Comparison of ENCODE assay signal across 8 cellular contexts in the genomic region with DNA sequence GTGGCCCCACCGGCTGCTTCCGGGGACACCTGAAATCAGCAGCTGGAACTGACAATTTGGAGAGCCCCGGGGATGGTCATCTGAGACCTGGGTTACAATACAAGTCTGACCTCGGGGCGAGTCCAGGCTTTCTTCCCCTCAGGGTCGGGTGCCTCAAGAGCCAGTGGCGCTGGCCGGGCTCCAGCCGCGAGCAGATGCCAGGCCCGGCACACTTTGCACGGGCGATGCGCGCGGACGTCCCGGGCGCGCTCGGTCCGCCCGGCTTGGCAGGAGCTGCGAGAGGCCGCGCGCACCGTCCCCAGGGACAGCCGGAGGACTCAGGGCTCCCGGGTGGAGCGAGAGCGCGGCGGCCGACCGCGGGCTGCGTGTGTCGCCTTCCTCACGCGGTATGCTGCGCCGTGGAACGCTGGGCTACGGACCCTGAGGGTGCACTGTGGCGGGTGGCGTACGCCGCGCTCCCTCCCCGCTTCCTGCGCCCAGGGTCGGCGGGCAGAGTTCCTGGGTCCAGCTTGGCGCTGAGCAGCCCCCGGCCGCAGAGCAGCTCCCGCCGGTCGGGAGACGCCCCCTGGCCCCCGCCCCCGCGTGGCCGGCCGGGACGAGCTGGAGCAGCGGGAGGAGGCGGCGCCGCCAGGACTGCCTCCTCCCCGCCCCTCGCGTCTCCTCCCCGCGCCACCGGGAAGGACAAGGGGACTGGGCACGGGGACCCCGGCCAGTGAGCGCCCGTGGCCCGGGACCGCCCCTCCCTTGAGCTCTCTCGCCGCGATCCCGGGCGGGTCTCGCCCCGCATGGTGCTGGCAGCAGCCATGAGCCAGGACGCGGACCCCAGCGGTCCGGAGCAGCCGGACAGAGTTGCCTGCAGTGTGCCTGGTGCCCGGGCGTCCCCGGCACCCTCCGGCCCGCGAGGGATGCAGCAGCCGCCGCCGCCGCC. TPM values are rescaled to one million over a fixed set of nuclear protein-coding genes. Genes with fewer than 3 reads are reported as not detected.
DNase-seq lines count a peak whose midpoint lies in the region; ATAC-seq and TF ChIP-seq lines count a peak whose summit lies in the region.

RBM20 (plus strand) TSS at position 667 of the 928 bp plus-strand sequence; CDS start at position 786, 119 bp downstream.

- H3K4me1 ChIP-seq in NT2/D1 (ENCODE audit: insufficient read depth, insufficient read length): no peaks in the 10 kb centered on the region
- peaks cover 21% of the 10 kb centered on the region; the same call in 1 of the 2 replicates for H3K4me1 ChIP-seq in iPS-20b (ENCODE audit: insufficient read depth, low read length)
- H3K4me1 ChIP-seq in spleen: peaks cover 10 to 34% (median 22%) of the 10 kb centered on the region in 6 donors

- in situ Hi-C loops in astrocyte of the spinal cord (cut with HindIII; ENCODE audit: low sequenced_read_pairs): no loop called here

- intact Hi-C loops in spleen (cut with DNase I; ENCODE audit: low total_unique reads): no loop called here

- peaks cover 50% of the 10 kb centered on the region for H3K27me3 ChIP-seq in NT2/D1 (ENCODE audit: insufficient read depth, insufficient read length)
- peaks cover 60% of the 10 kb centered on the region for H3K27me3 ChIP-seq in iPS-20b (ENCODE audit: insufficient read depth, low read length)
- H3K27me3 ChIP-seq in spleen (replicated peaks in 1 of 7): peaks cover 8 to 97% (median 74%) of the 10 kb centered on the region in 7 donors

- peak within 1 kb of the TSS; percentile 76 for H3K9ac ChIP-seq in NT2/D1 (ENCODE audit: insufficient read length, low read depth)
- H3K9ac ChIP-seq in iPS-20b (ENCODE audit: low read depth, low read length): no peak within 1 kb of the TSS

- no peak for TF ChIP-seq POLR2A in spleen (IDR thresholded peaks at IDR 0.05)

- H3K9me3 ChIP-seq in NT2/D1 (ENCODE audit: insufficient read depth, low read length) (no peaks in the 10 kb centered on the region), iPS-20b (ENCODE audit: insufficient read depth, low read depth, low read length) (no peaks in the 10 kb centered on the region), spleen (no peaks in the 10 kb centered on the region)

- TF ChIP-seq CTCF in astrocyte of the spinal cord (IDR thresholded peaks at IDR 0.05; ENCODE audit: low read depth, low read length) (no peak), spleen (IDR thresholded peaks at IDR 0.05 in 8 of 11, conservative IDR thresholded peaks at IDR 0.05 in 3 of 11) (no peak)

- 0 to 1% (median 1%) methylated on average over 5 to 105 of the region's 105 CpGs for WGBS in spleen, 5 donors

- H3K36me3 ChIP-seq in NT2/D1 (ENCODE audit: insufficient read depth, insufficient read length, low read length): no peaks in the 10 kb centered on the region
- H3K36me3 ChIP-seq in iPS-20b (ENCODE audit: insufficient read depth, low read depth, low read length): no peaks in the 10 kb centered on the region
- H3K36me3 ChIP-seq in spleen: no peaks in the 10 kb centered on the region

- no peak for DNase-seq in activated CD4-positive, CD25-positive, alpha-beta regulatory T cell (lab: John Stamatoyannopoulos, UW)
- DNase-seq in NT2/D1 (ENCODE audit: low read depth, low spot score): no peak
- DNase-seq in astrocyte of the spinal cord (ENCODE audit: low read depth, low spot score): peak; percentile 21
- DNase-seq in spleen: peak; percentile 77
- no peak for DNase-seq in NCI-H1694 (lab: John Stamatoyannopoulos, UW)

- H3K27ac ChIP-seq in iPS-20b (ENCODE audit: low read length): no peak within 1 kb of the TSS
- H3K27ac ChIP-seq in spleen: no peak within 1 kb of the TSS

- H3K4me3 ChIP-seq in NT2/D1 (ENCODE audit: insufficient read length, low read depth) (peak within 1 kb of the TSS; percentile 66), astrocyte of the spinal cord (ENCODE audit: low read depth, low read length) (peak within 1 kb of the TSS; percentile 50), iPS-20b (ENCODE audit: low read length) (peak within 1 kb of the TSS; percentile 71), spleen (peak within 1 kb of the TSS; percentile 36 to 77 (median 54))

- peak; percentile 24 to 36 for ATAC-seq in activated CD4-positive, CD25-positive, alpha-beta regulatory T cell treated with anti-CD3 and anti-CD28 coated beads, Interleukin-2, amount 50 U/mL, for 24 hours
- no peak for ATAC-seq in HG02610 (IDR thresholded peaks at IDR 0.05; ENCODE audit: unreplicated experiment)

RNA-seq across cellular contexts. Expression of gene RBM20, which starts in this region (rescaled TPM):
- under 1 TPM in 6 of 7 donors, not detected in 1; 0.07 to 0.72 (median 0.42) TPM for total RNA-seq in spleen
- polyA plus RNA-seq in spleen: under 1 TPM; 0.04 to 0.45 (median 0.09) TPM

Comparison
In these comparisons a context has a peak if more than half of its experiments do, and no peak if none do; other contexts are left out.
1. Peak in DNase-seq and H3K4me3 ChIP-seq in spleen; RNA of the gene not detected or under 1 TPM.